In genomic region chr5:39274388-39275085, GRCh38 we compare ENCODE assay signal across 9 cellular contexts. TPM values are rescaled to one million over a fixed set of nuclear protein-coding genes. Genes with fewer than 3 reads are reported as not detected.
DNase-seq lines count a peak whose midpoint lies in the region; ATAC-seq and TF ChIP-seq lines count a peak whose summit lies in the region.
"Had no signal": no experiment of that assay in that cellular context is flagged by ENCODE, and none has a peak within 500 bp of the region (broad histone marks: within the 10 kb centered on the region; RNA-seq: fewer than 3 reads in every experiment).

No MANE protein-coding gene starts in this region.

- H4K8ac ChIP-seq in IMR-90 (ENCODE audit: low read depth in 2 of 2, low read length in 2 of 2): no peak overlapping the region

- no peak overlapping the region for H4K91ac ChIP-seq in IMR-90 (ENCODE audit: insufficient read depth, low read depth, low read length)

- peak overlapping the region; percentile 55; the same call in 1 of the 2 replicates for H3K4me2 ChIP-seq in IMR-90 (ENCODE audit: low read depth, low read length)

- no peak overlapping the region; the same call in 1 of the 2 replicates for H3K4me3 ChIP-seq in GM06990 (replicated peaks; ENCODE audit: low read depth, low read length)
- no peak overlapping the region for H3K4me3 ChIP-seq in IMR-90 (ENCODE audit: insufficient read depth, low read depth, low read length)
- no peak overlapping the region for H3K4me3 ChIP-seq in gastroesophageal sphincter

- peaks cover 0 to 1% of the 10 kb centered on the region in 2 donors for H3K36me3 Mint-ChIP-seq in stimulated activated naive B cell treated with anti-CD40 and anti-IgM and Interleukin-4, amounts not matched to agents 10 μg/mL and 1 μg/mL and 100 μg/mL, for 72 hours

- no peaks in the 10 kb centered on the region for H4K20me1 ChIP-seq in IMR-90 (ENCODE audit: insufficient read depth, low read length)

- H2AFZ ChIP-seq in IMR-90 (replicated peaks; ENCODE audit: low read length, poor library complexity): no peak overlapping the region

- H3K27me3 ChIP-seq in GM06990 (replicated peaks; ENCODE audit: control insufficient read depth, insufficient read depth, low read length) (no peaks in the 10 kb centered on the region), IMR-90 (ENCODE audit: control insufficient read depth, insufficient read depth, low read length) (peaks cover 2% of the 10 kb centered on the region; the same call in 1 of the 2 replicates), gastroesophageal sphincter (no peaks in the 10 kb centered on the region)

- H3K9me3 Mint-ChIP-seq in stimulated activated naive B cell treated with anti-CD40 and anti-IgM and Interleukin-4, amounts not matched to agents 10 μg/mL and 1 μg/mL and 100 μg/mL, for 72 hours: peaks cover 0 to 4% of the 10 kb centered on the region in 2 donors

- no peak overlapping the region for H4K5ac ChIP-seq in IMR-90 (ENCODE audit: low read depth, low read length)

- H3K56ac ChIP-seq in IMR-90 (ENCODE audit: extremely low read depth, insufficient read depth, low read length): no peak overlapping the region

- no peaks in the 10 kb centered on the region for H3K27me3 Mint-ChIP-seq in stimulated activated naive B cell treated with anti-CD40 and anti-IgM and Interleukin-4, amounts not matched to agents 10 μg/mL and 1 μg/mL and 100 μg/mL, for 72 hours

- H3K36me3 ChIP-seq in GM06990 (ENCODE audit: control insufficient read depth, insufficient read depth, low read length) (no peaks in the 10 kb centered on the region), IMR-90 (ENCODE audit: control insufficient read depth, insufficient read depth, low read length) (no peaks in the 10 kb centered on the region), gastroesophageal sphincter (no peaks in the 10 kb centered on the region)

- intact Hi-C loops in IMR-90 (cut with micrococcal nuclease): no loop called here

- no peak for TF ChIP-seq RAD21 in IMR-90 (IDR thresholded peaks at IDR 0.05; ENCODE audit: low read length)

- TF ChIP-seq EP300 in gastroesophageal sphincter (IDR thresholded peaks at IDR 0.05): no peak

- H2BK15ac ChIP-seq in IMR-90 (ENCODE audit: low read depth, low read length): no peak overlapping the region

- H3K27ac Mint-ChIP-seq in stimulated activated naive B cell treated with anti-CD40 and anti-IgM and Interleukin-4, amounts not matched to agents 10 μg/mL and 1 μg/mL and 100 μg/mL, for 72 hours: peak overlapping the region; percentile 93

- POLR2A ChIA-PET in IMR-90 (lab: Charles Lee; ENCODE audit: unreplicated experiment): interaction anchor here (0.6 kb wide), 1 partner anchor 79 kb away, joined by 4 read pairs; no protein-coding TSS in a partner anchor

- WGBS in IMR-90 (ENCODE audit: extremely low coverage in 2 of 2, insufficient read length in 1 of 2), 2 experiments: no CpG with 5 or more reads among the region's 3 CpGs
- WGBS in gastroesophageal sphincter (ENCODE audit: low coverage in 1 of 2), 2 donors: 50 to 78% methylated on average over 1 to 3 of the region's 3 CpGs

- H3K4me3 Mint-ChIP-seq in stimulated activated naive B cell treated with anti-CD40 and anti-IgM and Interleukin-4, amounts not matched to agents 10 μg/mL and 1 μg/mL and 100 μg/mL, for 72 hours: peak overlapping the region; percentile 80 to 84

- no peak overlapping the region for H2AK5ac ChIP-seq in IMR-90 (ENCODE audit: low read depth, low read length)

- DNase-seq in GM06990 (ENCODE audit: extremely low read depth, insufficient read length) (peak; percentile 18), IMR-90 (no peak), DMS 273 (lab: John Stamatoyannopoulos, UW; ENCODE audit: unreplicated experiment) (no peak)
- peak; percentile 52 for DNase-seq in central memory CD4-positive, alpha-beta T cell
- no peak for DNase-seq in stimulated activated naive B cell treated with anti-CD40 and anti-IgM and Interleukin-4, amounts not matched to agents 10 μg/mL and 1 μg/mL and 100 μg/mL, for 72 hours
- DNase-seq in effector CD4-positive, alpha-beta T cell: no peak

- H3K14ac ChIP-seq in IMR-90 (replicated peaks; ENCODE audit: low read depth, low read length): no peak overlapping the region

- no TSS peak for BruUV-seq in IMR-90 (replicated peaks; lab: Mats Ljungman, UMichigan)

- H3K23ac ChIP-seq in IMR-90 (ENCODE audit: low read depth, low read length): no peak overlapping the region

- no peak for TF ChIP-seq CTCF in GM06990 (IDR thresholded peaks at IDR 0.05; ENCODE audit: insufficient read depth, low read length, poor library complexity, severe bottlenecking)
- no peak for TF ChIP-seq CTCF in IMR-90 (conservative IDR thresholded peaks at IDR 0.05; ENCODE audit: low read depth, low read length)
- no peak for TF ChIP-seq CTCF in gastroesophageal sphincter (IDR thresholded peaks at IDR 0.05)

- H3K4me1 Mint-ChIP-seq in stimulated activated naive B cell treated with anti-CD40 and anti-IgM and Interleukin-4, amounts not matched to agents 10 μg/mL and 1 μg/mL and 100 μg/mL, for 72 hours: peaks cover 8 to 15% of the 10 kb centered on the region in 2 donors

- H3K27ac ChIP-seq in IMR-90 (ENCODE audit: insufficient read depth, low read length) (no peak overlapping the region), gastroesophageal sphincter (peak overlapping the region in 2 of 4 donors; percentile 12 to 29)
- H3K27ac ChIP-seq: epithelial cell of prostate had no signal

- no peak overlapping the region for H3K18ac ChIP-seq in IMR-90 (ENCODE audit: low read depth, low read length)

- H3K79me1 ChIP-seq in IMR-90 (ENCODE audit: low read depth in 1 of 2, low read length in 2 of 2): no peaks in the 10 kb centered on the region

- H3K9ac ChIP-seq in IMR-90 (ENCODE audit: low read depth, low read length): no peak overlapping the region

- no peak overlapping the region for H2BK120ac ChIP-seq in IMR-90 (ENCODE audit: low read depth, low read length)

- dilution Hi-C loops in IMR-90 (cut with HindIII; ENCODE audit: low sequenced_read_pairs, unreplicated experiment): no loop called here

- CTCF ChIA-PET in IMR-90 (lab: Yijun Ruan, JAX): interaction anchor here (0.9 to 2.2 kb wide), 3 partner anchors 9 to 194 kb away, joined by 3 to 5 read pairs (median 4); no protein-coding TSS in a partner anchor

- ATAC-seq in GM21423 (IDR thresholded peaks at IDR 0.05; ENCODE audit: unreplicated experiment): peak; percentile 84
- 0 out of 2 replicates have a peak, but pooled peaks have one; percentile 32 for ATAC-seq in IMR-90 (ENCODE audit: low read depth)
- ATAC-seq in stimulated activated naive B cell treated with anti-CD40 and anti-IgM and Interleukin-4, amounts not matched to agents 10 μg/mL and 1 μg/mL and 100 μg/mL, for 72 hours (replicated peaks): peak; percentile 60 to 74
- ATAC-seq in gastroesophageal sphincter: no peak

- H2AK9ac ChIP-seq in IMR-90 (replicated peaks; ENCODE audit: low read depth, low read length, poor library complexity): no peak overlapping the region

- no peaks in the 10 kb centered on the region for H3K9me1 ChIP-seq in IMR-90 (ENCODE audit: insufficient read depth, low read length)

- H3K4ac ChIP-seq in IMR-90 (ENCODE audit: low read depth, low read length): no peak overlapping the region

- H3K9me3 ChIP-seq in IMR-90 (ENCODE audit: control insufficient read depth, insufficient read depth, low read length) (no peaks in the 10 kb centered on the region), gastroesophageal sphincter (no peaks in the 10 kb centered on the region)

- TF ChIP-seq POLR2A in IMR-90 (IDR thresholded peaks at IDR 0.05; ENCODE audit: low read depth, low read length) (no peak), gastroesophageal sphincter (IDR thresholded peaks at IDR 0.05) (no peak)

- in situ Hi-C loops in IMR-90 (cut with MboI; ENCODE audit: low sequenced_read_pairs): no loop called here

- H2BK20ac ChIP-seq in IMR-90 (ENCODE audit: low read depth, low read length): no peak overlapping the region

- no peak overlapping the region for H2BK5ac ChIP-seq in IMR-90 (ENCODE audit: low read depth, low read length, poor library complexity, severe bottlenecking)

- no peaks in the 10 kb centered on the region for H3K4me1 ChIP-seq in IMR-90 (ENCODE audit: control insufficient read depth, insufficient read depth, low read length)
- no peaks in the 10 kb centered on the region for H3K4me1 ChIP-seq in gastroesophageal sphincter

TF ChIP-seq in IMR-90, 13 proteins besides CTCF, POLR2A, EP300 and RAD21:
- no peak for TF ChIP-seq CEBPB (IDR thresholded peaks at IDR 0.05; ENCODE audit: low read depth, low read length)

RNA-seq across cellular contexts. Expression of gene FYB1, which starts 55.2 kb away (rescaled TPM):
- total RNA-seq in IMR-90 (2012; rRNA removed) (not detected in 2 replicates), gastroesophageal sphincter (1 to 10 TPM; 2.5 to 9.3 (median 5.9) TPM)
- not detected in 2 replicates for polyA plus RNA-seq in IMR-90 (2012; rRNA removed)
- not detected in 2 replicates for polyA plus RNA-seq in IMR-90 (2012; cell fraction: cytosol; rRNA removed)
- not detected in 2 replicates for polyA plus RNA-seq in IMR-90 (2012; cell fraction: nucleus; rRNA removed; ENCODE audit: low replicate concordance)

Comparison
In these comparisons a context has a peak if more than half of its experiments do, and no peak if none do; other contexts are left out.
1. DNase-seq: peak in GM06990 (single experiment) and central memory CD4-positive, alpha-beta T cell (single experiment); none in IMR-90 (single experiment), stimulated activated naive B cell treated with anti-CD40 and anti-IgM and Interleukin-4, amounts not matched to agents 10 μg/mL and 1 μg/mL and 100 μg/mL, for 72 hours (single experiment), effector CD4-positive, alpha-beta T cell (single experiment) and DMS 273 (single experiment).